In genomic region chr17:28541439-28541838, GRCh38 we compare ENCODE assay signal across 8 cellular contexts. TPM values are rescaled to one million over a fixed set of nuclear protein-coding genes. Genes with fewer than 3 reads are reported as not detected.
"Had no signal": no experiment of that assay in that cellular context is flagged by ENCODE, and none has a peak within 500 bp of the region (broad histone marks: within the 10 kb centered on the region; RNA-seq: fewer than 3 reads in every experiment).

No MANE protein-coding gene starts in this region.

- H3K4me1 ChIP-seq: HAP-1 had no signal

- H2AFZ ChIP-seq: GM23248 had no signal

- H3K4me3 Mint-ChIP-seq: HFFc6 had no signal

- H3K9ac ChIP-seq: GM23248 had no signal

- H3K9me3 Mint-ChIP-seq: HFFc6 had no signal

- H3K9me3 ChIP-seq: HAP-1 had no signal

- H3K36me3 ChIP-seq: HAP-1 had no signal

- H3K27ac ChIP-seq: GM23248 had no signal

- H3K4me3 ChIP-seq: GM23248, HAP-1, K562 had no signal

RNA-seq across cellular contexts. Expression of gene FOXN1, which starts 35.3 kb away (rescaled TPM):
- total RNA-seq: GM23248, H4, H7, HFFc6, HT-29, IMR-90, K562 had no signal
